Comparison of ENCODE assay signal across 9 cellular contexts in the genomic region with DNA sequence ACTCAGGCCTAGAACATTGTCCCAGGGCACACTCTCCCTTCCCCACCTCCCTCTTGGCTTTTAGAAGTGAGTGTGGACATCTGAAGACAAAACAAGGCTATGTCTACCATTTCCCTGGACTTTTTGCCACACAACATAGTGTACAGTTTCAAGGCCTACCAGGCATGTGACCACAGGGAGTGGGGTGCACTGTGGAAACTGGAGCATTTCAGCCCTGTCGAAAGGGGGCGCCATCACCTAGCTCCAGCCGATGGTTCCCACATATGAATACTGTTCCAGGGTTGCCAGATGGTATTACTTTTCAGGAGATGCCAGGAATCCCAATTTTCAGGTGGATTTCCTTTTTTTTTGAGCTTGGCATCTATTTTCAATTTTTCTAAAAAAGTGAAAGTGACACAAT.
DNase-seq lines count a peak whose midpoint lies in the region; ATAC-seq, FAIRE-seq and TF ChIP-seq lines count a peak whose summit lies in the region.
"Had no signal": no experiment of that assay in that cellular context is flagged by ENCODE, and none has a peak within 500 bp of the region (broad histone marks: within the 10 kb centered on the region; RNA-seq: fewer than 3 reads in every experiment).

No MANE protein-coding gene starts in this region.

- H3K36me3 ChIP-seq in HepG2 (replicated peaks in 1 of 2; ENCODE audit: control insufficient read depth in 1 of 2, insufficient read depth in 2 of 2, low read length in 2 of 2): no peaks in the 10 kb centered on the region; a peak in 1 of 5 replicates

- no peak overlapping the region for H3K4me3 ChIP-seq in HepG2 (replicated peaks in 1 of 3; ENCODE audit: insufficient read depth in 1 of 3, low read depth in 2 of 3, low read length in 3 of 3)
- H3K4me3 ChIP-seq: BLaER1 treated with 17β-estradiol and CSF1 and Interleukin-3, amounts not matched to agents 10 nM and 100 nM had no signal

- no peaks in the 10 kb centered on the region for H3K27me3 ChIP-seq in HepG2 (ENCODE audit: control insufficient read depth in 1 of 2, insufficient read depth in 2 of 2, low read length in 2 of 2)
- H3K27me3 ChIP-seq: BLaER1 treated with 17β-estradiol and CSF1 and Interleukin-3, amounts not matched to agents 10 nM and 100 nM had no signal

- no peak overlapping the region for H3K9ac ChIP-seq in HepG2 (ENCODE audit: insufficient read depth, low read depth, low read length)
- H3K9ac ChIP-seq: BLaER1 treated with 17β-estradiol and CSF1 and Interleukin-3, amounts not matched to agents 10 nM and 100 nM had no signal

- TF ChIP-seq EP300 in HepG2 (IDR thresholded peaks at IDR 0.05; ENCODE audit: low read depth in 2 of 2, low read length in 2 of 2) (no peak), HepG2 (CRISPR knock-in tag; IDR thresholded peaks at IDR 0.05; ENCODE audit: borderline replicate concordance) (no peak)

- ATAC-seq in HepG2 (peak; percentile 87), HG03565 (IDR thresholded peaks at IDR 0.05; ENCODE audit: unreplicated experiment) (no peak)

- H3K79me2 ChIP-seq in HepG2 (ENCODE audit: insufficient read depth, low read length): no peaks in the 10 kb centered on the region

- H3K4me2 ChIP-seq in HepG2 (ENCODE audit: low read depth, low read length): no peak overlapping the region
- H3K4me2 ChIP-seq: BLaER1 treated with 17β-estradiol and CSF1 and Interleukin-3, amounts not matched to agents 10 nM and 100 nM had no signal

- TF ChIP-seq POLR2A in HepG2 (IDR thresholded peaks at IDR 0.05; ENCODE audit: insufficient read depth in 1 of 2, low read depth in 2 of 2, low read length in 2 of 2): no peak

- no peak overlapping the region for H3K27ac ChIP-seq in HepG2 (ENCODE audit: extremely low read length, insufficient read depth, low read length)
- H3K27ac ChIP-seq: BLaER1 treated with 17β-estradiol and CSF1 and Interleukin-3, amounts not matched to agents 10 nM and 100 nM had no signal

- H2AFZ ChIP-seq in HepG2 (ENCODE audit: low read length): no peak overlapping the region

- POLR2A ChIA-PET in HepG2 (lab: Yijun Ruan, JAX): no interaction called here

- intact Hi-C loops in HepG2 (cut with micrococcal nuclease; ENCODE audit: unreplicated experiment): loop anchor here (2.0 kb wide), 1 partner anchor 174 kb away; no protein-coding TSS in a partner anchor

- TF ChIP-seq RAD21 in HepG2 (CRISPR knock-in tag; IDR thresholded peaks at IDR 0.05): no peak

- peak; percentile 82 for TF ChIP-seq CTCF in HepG2 (CRISPR knock-in tag; IDR thresholded peaks at IDR 0.05)

- DNase-seq in NCI-H510A treated with DMSO at 0.1 percent for 48 hours (lab: John Stamatoyannopoulos, UW): peak; percentile 20
- DNase-seq in NCI-H510A (lab: John Stamatoyannopoulos, UW): no peak
- peak; percentile 14 to 26 for DNase-seq in Kasumi-1 (lab: John Stamatoyannopoulos, UW)
- peak in 30 of 58 donors; percentile 5 to 58 (median 19) for DNase-seq in anterior cingulate cortex (lab: John Stamatoyannopoulos, UW)
- DNase-seq in HepG2 (ENCODE audit: low spot score): peak; percentile 26
- DNase-seq in DMS79 (lab: John Stamatoyannopoulos, UW): no peak
- no peak for DNase-seq in hepatic stellate cell (ENCODE audit: low spot score)

- in situ Hi-C loops in HepG2 (cut with HindIII; ENCODE audit: extremely low pct_ligation_motif_present, low pct_unique_long_range_greater_than_20kb): no loop called here

- 7% methylated on average over 3 of the region's 3 CpGs for WGBS in HepG2 (ENCODE audit: low lambda C conversion rate)

- no peaks in the 10 kb centered on the region for H3K9me3 ChIP-seq in HepG2 (ENCODE audit: low read length)
- H3K9me3 ChIP-seq: BLaER1 treated with 17β-estradiol and CSF1 and Interleukin-3, amounts not matched to agents 10 nM and 100 nM had no signal

- no peaks in the 10 kb centered on the region for H4K20me1 ChIP-seq in HepG2 (ENCODE audit: insufficient read depth, low read length)

- FAIRE-seq in HepG2 (lab: Jason Lieb, UNC): peak; percentile 64

- H3K4me1 ChIP-seq in HepG2 (ENCODE audit: insufficient read depth, low read length): no peaks in the 10 kb centered on the region
- H3K4me1 ChIP-seq: BLaER1 treated with 17β-estradiol and CSF1 and Interleukin-3, amounts not matched to agents 10 nM and 100 nM had no signal

- CTCF ChIA-PET in HepG2 (lab: Yijun Ruan, JAX; ENCODE audit: low intra/inter-chr PET ratio, low total read pairs): no interaction called here

- no TSS peak for BruUV-seq in HepG2 (replicated peaks; lab: Mats Ljungman, UMichigan)

TF ChIP-seq in HepG2, 621 proteins besides CTCF, POLR2A, EP300 and RAD21 (continues in another document):
- 0 out of 2 replicates have a peak, but pooled peaks have one; percentile 24 for TF ChIP-seq SP4 (CRISPR knock-in tag; IDR thresholded peaks at IDR 0.05)
- TF ChIP-seq ZFX (CRISPR knock-in tag; IDR thresholded peaks at IDR 0.05; ENCODE audit: low read depth): 0 out of 2 replicates have a peak, but pooled peaks have one; percentile 21
- TF ChIP-seq MYNN (CRISPR knock-in tag; IDR thresholded peaks at IDR 0.05; ENCODE audit: low read depth): no peak
- no peak for TF ChIP-seq ARNT (IDR thresholded peaks at IDR 0.05)
- no peak for TF ChIP-seq ZNF30 (CRISPR knock-in tag; IDR thresholded peaks at IDR 0.05)
- peak; percentile 42 for TF ChIP-seq XRCC5 (optimal IDR thresholded peaks at IDR 0.05; ENCODE audit: low read length)
- TF ChIP-seq, protein P1, sequence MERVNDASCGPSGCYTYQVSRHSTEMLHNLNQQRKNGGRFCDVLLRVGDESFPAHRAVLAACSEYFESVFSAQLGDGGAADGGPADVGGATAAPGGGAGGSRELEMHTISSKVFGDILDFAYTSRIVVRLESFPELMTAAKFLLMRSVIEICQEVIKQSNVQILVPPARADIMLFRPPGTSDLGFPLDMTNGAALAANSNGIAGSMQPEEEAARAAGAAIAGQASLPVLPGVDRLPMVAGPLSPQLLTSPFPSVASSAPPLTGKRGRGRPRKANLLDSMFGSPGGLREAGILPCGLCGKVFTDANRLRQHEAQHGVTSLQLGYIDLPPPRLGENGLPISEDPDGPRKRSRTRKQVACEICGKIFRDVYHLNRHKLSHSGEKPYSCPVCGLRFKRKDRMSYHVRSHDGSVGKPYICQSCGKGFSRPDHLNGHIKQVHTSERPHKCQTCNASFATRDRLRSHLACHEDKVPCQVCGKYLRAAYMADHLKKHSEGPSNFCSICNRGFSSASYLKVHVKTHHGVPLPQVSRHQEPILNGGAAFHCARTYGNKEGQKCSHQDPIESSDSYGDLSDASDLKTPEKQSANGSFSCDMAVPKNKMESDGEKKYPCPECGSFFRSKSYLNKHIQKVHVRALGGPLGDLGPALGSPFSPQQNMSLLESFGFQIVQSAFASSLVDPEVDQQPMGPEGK (CRISPR knock-in tag; IDR thresholded peaks at IDR 0.05): no peak
- TF ChIP-seq ZFP36L1 (CRISPR knock-in tag; IDR thresholded peaks at IDR 0.05): no peak
- TF ChIP-seq RFX3 (CRISPR knock-in tag; IDR thresholded peaks at IDR 0.05): no peak
- no peak for TF ChIP-seq ZNF792 (CRISPR knock-in tag; IDR thresholded peaks at IDR 0.05)
- TF ChIP-seq, protein P2, sequence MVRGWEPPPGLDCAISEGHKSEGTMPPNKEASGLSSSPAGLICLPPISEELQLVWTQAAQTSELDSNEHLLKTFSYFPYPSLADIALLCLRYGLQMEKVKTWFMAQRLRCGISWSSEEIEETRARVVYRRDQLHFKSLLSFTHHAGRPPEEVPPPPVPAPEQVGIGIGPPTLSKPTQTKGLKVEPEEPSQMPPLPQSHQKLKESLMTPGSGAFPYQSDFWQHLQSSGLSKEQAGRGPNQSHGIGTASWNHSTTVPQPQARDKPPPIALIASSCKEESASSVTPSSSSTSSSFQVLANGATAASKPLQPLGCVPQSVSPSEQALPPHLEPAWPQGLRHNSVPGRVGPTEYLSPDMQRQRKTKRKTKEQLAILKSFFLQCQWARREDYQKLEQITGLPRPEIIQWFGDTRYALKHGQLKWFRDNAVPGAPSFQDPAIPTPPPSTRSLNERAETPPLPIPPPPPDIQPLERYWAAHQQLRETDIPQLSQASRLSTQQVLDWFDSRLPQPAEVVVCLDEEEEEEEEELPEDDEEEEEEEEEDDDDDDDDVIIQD (CRISPR knock-in tag; IDR thresholded peaks at IDR 0.05; ENCODE audit: low read depth): no peak
- no peak for TF ChIP-seq ZNF558 (CRISPR knock-in tag; IDR thresholded peaks at IDR 0.05; ENCODE audit: borderline replicate concordance)
- TF ChIP-seq POLR2AphosphoS2 (IDR thresholded peaks at IDR 0.05; ENCODE audit: low read depth, low read length): no peak
- TF ChIP-seq ZNF138 (CRISPR knock-in tag; IDR thresholded peaks at IDR 0.05; ENCODE audit: low read depth): no peak
- no peak for TF ChIP-seq ZBTB21 (CRISPR knock-in tag; IDR thresholded peaks at IDR 0.05)
- TF ChIP-seq, protein P3, sequence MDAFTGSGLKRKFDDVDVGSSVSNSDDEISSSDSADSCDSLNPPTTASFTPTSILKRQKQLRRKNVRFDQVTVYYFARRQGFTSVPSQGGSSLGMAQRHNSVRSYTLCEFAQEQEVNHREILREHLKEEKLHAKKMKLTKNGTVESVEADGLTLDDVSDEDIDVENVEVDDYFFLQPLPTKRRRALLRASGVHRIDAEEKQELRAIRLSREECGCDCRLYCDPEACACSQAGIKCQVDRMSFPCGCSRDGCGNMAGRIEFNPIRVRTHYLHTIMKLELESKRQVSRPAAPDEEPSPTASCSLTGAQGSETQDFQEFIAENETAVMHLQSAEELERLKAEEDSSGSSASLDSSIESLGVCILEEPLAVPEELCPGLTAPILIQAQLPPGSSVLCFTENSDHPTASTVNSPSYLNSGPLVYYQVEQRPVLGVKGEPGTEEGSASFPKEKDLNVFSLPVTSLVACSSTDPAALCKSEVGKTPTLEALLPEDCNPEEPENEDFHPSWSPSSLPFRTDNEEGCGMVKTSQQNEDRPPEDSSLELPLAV (CRISPR knock-in tag; conservative IDR thresholded peaks at IDR 0.05; ENCODE audit: low read depth): no peak
- TF ChIP-seq, protein P4, sequence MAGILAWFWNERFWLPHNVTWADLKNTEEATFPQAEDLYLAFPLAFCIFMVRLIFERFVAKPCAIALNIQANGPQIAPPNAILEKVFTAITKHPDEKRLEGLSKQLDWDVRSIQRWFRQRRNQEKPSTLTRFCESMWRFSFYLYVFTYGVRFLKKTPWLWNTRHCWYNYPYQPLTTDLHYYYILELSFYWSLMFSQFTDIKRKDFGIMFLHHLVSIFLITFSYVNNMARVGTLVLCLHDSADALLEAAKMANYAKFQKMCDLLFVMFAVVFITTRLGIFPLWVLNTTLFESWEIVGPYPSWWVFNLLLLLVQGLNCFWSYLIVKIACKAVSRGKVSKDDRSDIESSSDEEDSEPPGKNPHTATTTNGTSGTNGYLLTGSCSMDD (CRISPR knock-in tag; IDR thresholded peaks at IDR 0.05): no peak
- TF ChIP-seq IRF2 (CRISPR knock-in tag; IDR thresholded peaks at IDR 0.05): no peak
- no peak for TF ChIP-seq ZNF260 (CRISPR knock-in tag; IDR thresholded peaks at IDR 0.05; ENCODE audit: borderline replicate concordance, low read depth)
- TF ChIP-seq ZNF841 (CRISPR knock-in tag; IDR thresholded peaks at IDR 0.05; ENCODE audit: borderline replicate concordance): no peak

Comparison
In these comparisons a context has a peak if more than half of its experiments do, and no peak if none do; other contexts are left out.
1. DNase-seq: peak in NCI-H510A treated with DMSO at 0.1 percent for 48 hours (single experiment), Kasumi-1 (2 of 2), anterior cingulate cortex (30 of 58) and HepG2 (single experiment); none in NCI-H510A (single experiment), DMS79 (single experiment) and hepatic stellate cell (single experiment).